2 cellular contexts compared by ENCODE assay signal in the genomic region with DNA sequence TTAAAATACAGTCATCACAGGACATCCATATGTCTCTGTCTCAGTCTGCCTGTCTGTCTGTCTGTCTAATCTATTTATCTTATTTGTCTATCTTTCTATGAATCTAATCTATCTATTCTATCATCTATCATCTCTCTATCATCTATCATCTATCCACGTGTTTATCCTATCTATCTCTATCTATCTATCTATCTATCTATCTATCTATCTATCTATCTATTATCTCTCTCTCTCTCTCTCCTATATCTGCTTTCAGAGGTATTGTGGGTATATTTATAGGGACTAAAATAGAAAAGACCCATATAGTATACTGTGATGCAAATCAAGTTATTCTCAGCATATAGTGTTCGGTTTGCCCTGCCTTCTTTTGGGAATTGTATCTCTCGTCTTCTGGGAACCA.
TF ChIP-seq lines count a peak whose summit lies in the region.

No MANE protein-coding gene starts in this region.

TF ChIP-seq in GM23338, 12 proteins besides CTCF, POLR2A, EP300 and RAD21:
- TF ChIP-seq NANOG (IDR thresholded peaks at IDR 0.05; ENCODE audit: borderline replicate concordance) = no peak
- no peak for TF ChIP-seq ZNF114 (CRISPR knock-in tag; IDR thresholded peaks at IDR 0.05)
- TF ChIP-seq EZH2phosphoT487 (IDR thresholded peaks at IDR 0.05; ENCODE audit: unreplicated experiment) = no peak
- TF ChIP-seq CREB1 (CRISPR knock-in tag; IDR thresholded peaks at IDR 0.05; ENCODE audit: low read depth) = no peak
- TF ChIP-seq, protein P1, sequence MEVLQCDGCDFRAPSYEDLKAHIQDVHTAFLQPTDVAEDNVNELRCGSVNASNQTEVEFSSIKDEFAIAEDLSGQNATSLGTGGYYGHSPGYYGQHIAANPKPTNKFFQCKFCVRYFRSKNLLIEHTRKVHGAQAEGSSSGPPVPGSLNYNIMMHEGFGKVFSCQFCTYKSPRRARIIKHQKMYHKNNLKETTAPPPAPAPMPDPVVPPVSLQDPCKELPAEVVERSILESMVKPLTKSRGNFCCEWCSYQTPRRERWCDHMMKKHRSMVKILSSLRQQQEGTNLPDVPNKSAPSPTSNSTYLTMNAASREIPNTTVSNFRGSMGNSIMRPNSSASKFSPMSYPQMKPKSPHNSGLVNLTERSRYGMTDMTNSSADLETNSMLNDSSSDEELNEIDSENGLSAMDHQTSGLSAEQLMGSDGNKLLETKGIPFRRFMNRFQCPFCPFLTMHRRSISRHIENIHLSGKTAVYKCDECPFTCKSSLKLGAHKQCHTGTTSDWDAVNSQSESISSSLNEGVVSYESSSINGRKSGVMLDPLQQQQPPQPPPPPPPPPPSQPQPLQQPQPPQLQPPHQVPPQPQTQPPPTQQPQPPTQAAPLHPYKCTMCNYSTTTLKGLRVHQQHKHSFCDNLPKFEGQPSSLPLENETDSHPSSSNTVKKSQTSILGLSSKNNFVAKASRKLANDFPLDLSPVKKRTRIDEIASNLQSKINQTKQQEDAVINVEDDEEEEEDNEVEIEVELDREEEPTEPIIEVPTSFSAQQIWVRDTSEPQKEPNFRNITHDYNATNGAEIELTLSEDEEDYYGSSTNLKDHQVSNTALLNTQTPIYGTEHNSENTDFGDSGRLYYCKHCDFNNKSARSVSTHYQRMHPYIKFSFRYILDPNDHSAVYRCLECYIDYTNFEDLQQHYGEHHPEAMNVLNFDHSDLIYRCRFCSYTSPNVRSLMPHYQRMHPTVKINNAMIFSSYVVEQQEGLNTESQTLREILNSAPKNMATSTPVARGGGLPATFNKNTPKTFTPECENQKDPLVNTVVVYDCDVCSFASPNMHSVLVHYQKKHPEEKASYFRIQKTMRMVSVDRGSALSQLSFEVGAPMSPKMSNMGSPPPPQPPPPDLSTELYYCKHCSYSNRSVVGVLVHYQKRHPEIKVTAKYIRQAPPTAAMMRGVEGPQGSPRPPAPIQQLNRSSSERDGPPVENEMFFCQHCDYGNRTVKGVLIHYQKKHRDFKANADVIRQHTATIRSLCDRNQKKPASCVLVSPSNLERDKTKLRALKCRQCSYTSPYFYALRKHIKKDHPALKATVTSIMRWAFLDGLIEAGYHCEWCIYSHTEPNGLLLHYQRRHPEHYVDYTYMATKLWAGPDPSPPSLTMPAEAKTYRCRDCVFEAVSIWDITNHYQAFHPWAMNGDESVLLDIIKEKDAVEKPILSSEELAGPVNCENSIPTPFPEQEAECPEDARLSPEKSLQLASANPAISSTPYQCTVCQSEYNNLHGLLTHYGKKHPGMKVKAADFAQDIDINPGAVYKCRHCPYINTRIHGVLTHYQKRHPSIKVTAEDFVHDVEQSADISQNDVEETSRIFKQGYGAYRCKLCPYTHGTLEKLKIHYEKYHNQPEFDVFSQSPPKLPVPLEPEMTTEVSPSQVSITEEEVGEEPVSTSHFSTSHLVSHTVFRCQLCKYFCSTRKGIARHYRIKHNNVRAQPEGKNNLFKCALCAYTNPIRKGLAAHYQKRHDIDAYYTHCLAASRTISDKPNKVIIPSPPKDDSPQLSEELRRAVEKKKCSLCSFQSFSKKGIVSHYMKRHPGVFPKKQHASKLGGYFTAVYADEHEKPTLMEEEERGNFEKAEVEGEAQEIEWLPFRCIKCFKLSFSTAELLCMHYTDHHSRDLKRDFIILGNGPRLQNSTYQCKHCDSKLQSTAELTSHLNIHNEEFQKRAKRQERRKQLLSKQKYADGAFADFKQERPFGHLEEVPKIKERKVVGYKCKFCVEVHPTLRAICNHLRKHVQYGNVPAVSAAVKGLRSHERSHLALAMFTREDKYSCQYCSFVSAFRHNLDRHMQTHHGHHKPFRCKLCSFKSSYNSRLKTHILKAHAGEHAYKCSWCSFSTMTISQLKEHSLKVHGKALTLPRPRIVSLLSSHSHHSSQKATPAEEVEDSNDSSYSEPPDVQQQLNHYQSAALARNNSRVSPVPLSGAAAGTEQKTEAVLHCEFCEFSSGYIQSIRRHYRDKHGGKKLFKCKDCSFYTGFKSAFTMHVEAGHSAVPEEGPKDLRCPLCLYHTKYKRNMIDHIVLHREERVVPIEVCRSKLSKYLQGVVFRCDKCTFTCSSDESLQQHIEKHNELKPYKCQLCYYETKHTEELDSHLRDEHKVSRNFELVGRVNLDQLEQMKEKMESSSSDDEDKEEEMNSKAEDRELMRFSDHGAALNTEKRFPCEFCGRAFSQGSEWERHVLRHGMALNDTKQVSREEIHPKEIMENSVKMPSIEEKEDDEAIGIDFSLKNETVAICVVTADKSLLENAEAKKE (CRISPR knock-in tag; IDR thresholded peaks at IDR 0.05) = no peak
- no peak for TF ChIP-seq ZNF331 (CRISPR knock-in tag; IDR thresholded peaks at IDR 0.05; ENCODE audit: low read depth)
- TF ChIP-seq JUNB (IDR thresholded peaks at IDR 0.05; ENCODE audit: unreplicated experiment) = no peak
- no peak for TF ChIP-seq STAT1 (IDR thresholded peaks at IDR 0.05; ENCODE audit: unreplicated experiment)

TF ChIP-seq in H1, 55 proteins besides CTCF, POLR2A, EP300 and RAD21:
- no peak for TF ChIP-seq ZNF274 (IDR thresholded peaks at IDR 0.05; ENCODE audit: borderline replicate concordance, extremely low read depth, low read length)
- TF ChIP-seq HDAC6 (IDR thresholded peaks at IDR 0.05; ENCODE audit: low read depth, low read length) = no peak
- no peak for TF ChIP-seq ATF2 (IDR thresholded peaks at IDR 0.05; ENCODE audit: low read length)
- TF ChIP-seq, protein P2, sequence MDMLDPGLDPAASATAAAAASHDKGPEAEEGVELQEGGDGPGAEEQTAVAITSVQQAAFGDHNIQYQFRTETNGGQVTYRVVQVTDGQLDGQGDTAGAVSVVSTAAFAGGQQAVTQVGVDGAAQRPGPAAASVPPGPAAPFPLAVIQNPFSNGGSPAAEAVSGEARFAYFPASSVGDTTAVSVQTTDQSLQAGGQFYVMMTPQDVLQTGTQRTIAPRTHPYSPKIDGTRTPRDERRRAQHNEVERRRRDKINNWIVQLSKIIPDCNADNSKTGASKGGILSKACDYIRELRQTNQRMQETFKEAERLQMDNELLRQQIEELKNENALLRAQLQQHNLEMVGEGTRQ (IDR thresholded peaks at IDR 0.05; ENCODE audit: low read length) = no peak
- no peak for TF ChIP-seq YY1 (IDR thresholded peaks at IDR 0.05; ENCODE audit: low read depth, low read length)
- no peak for TF ChIP-seq RBBP5 (IDR thresholded peaks at IDR 0.05; ENCODE audit: borderline replicate concordance, low read depth, low read length)
- TF ChIP-seq SP4 (IDR thresholded peaks at IDR 0.05; ENCODE audit: low read length) = no peak
- no peak for TF ChIP-seq TAF1 (IDR thresholded peaks at IDR 0.05; ENCODE audit: low read depth, low read length)
- TF ChIP-seq RNF2 (IDR thresholded peaks at IDR 0.05; ENCODE audit: borderline replicate concordance, low read depth, low read length, missing control alignments, poor library complexity, severe bottlenecking) = no peak
- no peak for TF ChIP-seq NRF1 (IDR thresholded peaks at IDR 0.05; ENCODE audit: low read depth, low read length)
- no peak for TF ChIP-seq SRF (IDR thresholded peaks at IDR 0.05; ENCODE audit: low read depth, low read length)
